Comparison of ENCODE assay signal across 8 cellular contexts in genomic region chr12:120249266-120249874, GRCh38. TPM values are rescaled to one million over a fixed set of nuclear protein-coding genes. Genes with fewer than 3 reads are reported as not detected.
DNase-seq lines count a peak whose midpoint lies in the region; ATAC-seq and TF ChIP-seq lines count a peak whose summit lies in the region.
"Had no signal": no experiment of that assay in that cellular context is flagged by ENCODE, and none has a peak within 500 bp of the region (broad histone marks: within the 10 kb centered on the region; RNA-seq: fewer than 3 reads in every experiment).

No MANE protein-coding gene starts in this region.

- peak overlapping the region; percentile 81 for H3K27ac ChIP-seq in right cardiac atrium (ENCODE audit: low read length)
- peak overlapping the region; percentile 87 for H3K27ac ChIP-seq in smooth muscle cell (ENCODE audit: low read depth)

- H3K4me2 ChIP-seq in smooth muscle cell = peak overlapping the region; percentile 6

- H3K9me3 Mint-ChIP-seq in HFFc6 (no peaks in the 10 kb centered on the region), glutamatergic neuron (ENCODE audit: unreplicated experiment) (peaks cover 2% of the 10 kb centered on the region)
- no peaks in the 10 kb centered on the region for H3K9me3 Mint-ChIP-seq in activated T-helper 17 cell treated with anti-CD3 and anti-CD28 coated beads, Interleukin-2, amount 50 U/mL, for 72 hours

- H3K4me3 Mint-ChIP-seq in HFFc6 = peak overlapping the region; percentile 49
- H3K4me3 Mint-ChIP-seq in activated T-helper 17 cell treated with anti-CD3 and anti-CD28 coated beads, Interleukin-2, amount 50 U/mL, for 72 hours = peak overlapping the region; percentile 81
- no peak overlapping the region for H3K4me3 Mint-ChIP-seq in glutamatergic neuron (ENCODE audit: unreplicated experiment)

- TF ChIP-seq CTCF in HFFc6 (IDR thresholded peaks at IDR 0.05) = no peak
- no peak for TF ChIP-seq CTCF in smooth muscle cell (IDR thresholded peaks at IDR 0.05; ENCODE audit: borderline replicate concordance, insufficient read depth, poor library complexity, severe bottlenecking)
- TF ChIP-seq CTCF in glutamatergic neuron (IDR thresholded peaks at IDR 0.05; ENCODE audit: partially characterized antibody, unreplicated experiment) = no peak

- peaks cover 78% of the 10 kb centered on the region for H3K79me2 ChIP-seq in smooth muscle cell (ENCODE audit: low read depth)

- H3K36me3 Mint-ChIP-seq in HFFc6 (ENCODE audit: low read depth) (peaks cover 49% of the 10 kb centered on the region), glutamatergic neuron (ENCODE audit: unreplicated experiment) (peaks cover 7% of the 10 kb centered on the region)
- H3K36me3 Mint-ChIP-seq in activated T-helper 17 cell treated with anti-CD3 and anti-CD28 coated beads, Interleukin-2, amount 50 U/mL, for 72 hours (ENCODE audit: low read depth) = peaks cover 23% of the 10 kb centered on the region

- H3K4me1 ChIP-seq in right cardiac atrium (ENCODE audit: control insufficient read depth, insufficient read depth, low read length) (peaks cover 37% of the 10 kb centered on the region), smooth muscle cell (ENCODE audit: low read depth) (peaks cover 15% of the 10 kb centered on the region)

- H3K4me1 Mint-ChIP-seq in HFFc6 (ENCODE audit: low read depth) (peaks cover 89% of the 10 kb centered on the region), glutamatergic neuron (ENCODE audit: low read depth, unreplicated experiment) (peaks cover 18% of the 10 kb centered on the region)
- H3K4me1 Mint-ChIP-seq in activated T-helper 17 cell treated with anti-CD3 and anti-CD28 coated beads, Interleukin-2, amount 50 U/mL, for 72 hours = peaks cover 64% of the 10 kb centered on the region

- no peak for ATAC-seq in activated T-helper 17 cell treated with anti-CD3 and anti-CD28 coated beads, Interleukin-2, amount 50 U/mL, for 72 hours (replicated peaks)
- peak; percentile 3 for ATAC-seq in right cardiac atrium

- intact Hi-C loops in right cardiac atrium (cut with DNase I) = no loop called here

- H4K20me1 ChIP-seq in smooth muscle cell (ENCODE audit: low read depth) = peaks cover 97% of the 10 kb centered on the region

- H3K27ac Mint-ChIP-seq in HFFc6 (peak overlapping the region; percentile 95), glutamatergic neuron (ENCODE audit: unreplicated experiment) (no peak overlapping the region)
- H3K27ac Mint-ChIP-seq in activated T-helper 17 cell treated with anti-CD3 and anti-CD28 coated beads, Interleukin-2, amount 50 U/mL, for 72 hours = no peak overlapping the region

- peaks cover 15% of the 10 kb centered on the region for H3F3A ChIP-seq in smooth muscle cell (ENCODE audit: low read depth)

- H3K9ac ChIP-seq in smooth muscle cell (ENCODE audit: low read depth) = no peak overlapping the region

- H3K9me3 ChIP-seq in right cardiac atrium (ENCODE audit: control insufficient read depth, low read length) (no peaks in the 10 kb centered on the region), smooth muscle cell (replicated peaks; ENCODE audit: low read depth) (no peaks in the 10 kb centered on the region)

- 22% methylated on average over 4 of the region's 4 CpGs for WGBS in right cardiac atrium
- 69% methylated on average over 4 of the region's 4 CpGs for WGBS in smooth muscle cell (ENCODE audit: low lambda C conversion rate)

- DNase-seq in HFFc6 (no peak), right cardiac atrium (no peak), smooth muscle cell (lab: John Stamatoyannopoulos, UW; ENCODE audit: unreplicated experiment) (no peak), glutamatergic neuron (no peak), NCI-H69 (lab: John Stamatoyannopoulos, UW) (no peak), NOMO-1 treated with dmso at 0.1 percent for 144 hours (lab: John Stamatoyannopoulos, UW; ENCODE audit: unreplicated experiment) (no peak)
- DNase-seq: midbrain had no signal

- H2AFZ ChIP-seq in smooth muscle cell (ENCODE audit: low read depth) = no peak overlapping the region

- H3K4me3 ChIP-seq in right cardiac atrium (ENCODE audit: low read length) = peak overlapping the region; percentile 14
- H3K4me3 ChIP-seq in smooth muscle cell = no peak overlapping the region

- H3K27me3 ChIP-seq in right cardiac atrium (ENCODE audit: control insufficient read depth, insufficient read depth) (no peaks in the 10 kb centered on the region), smooth muscle cell (ENCODE audit: low read depth) (no peaks in the 10 kb centered on the region)

- H3K36me3 ChIP-seq in smooth muscle cell (ENCODE audit: low read depth) = no peaks in the 10 kb centered on the region

- peaks cover 2% of the 10 kb centered on the region; the same call in 1 of the 2 replicates for H3K27me3 Mint-ChIP-seq in HFFc6 (ENCODE audit: insufficient read depth)
- H3K27me3 Mint-ChIP-seq in activated T-helper 17 cell treated with anti-CD3 and anti-CD28 coated beads, Interleukin-2, amount 50 U/mL, for 72 hours = no peaks in the 10 kb centered on the region
- peaks cover 2% of the 10 kb centered on the region for H3K27me3 Mint-ChIP-seq in glutamatergic neuron (ENCODE audit: unreplicated experiment)

RNA-seq across cellular contexts. Expression of gene PXN, which starts 16.2 kb away (rescaled TPM):
- total RNA-seq in HFFc6 (2021; fragmentation: NEBNext Ultra II Directional; extraction: Animal tissue kit (Norgen Biotek cat#: 25700)) = 100 to 1,000 TPM; 219 to 290 (median 253) TPM
- total RNA-seq in activated T-helper 17 cell treated with anti-CD3 and anti-CD28 coated beads, Interleukin-2, amount 50 U/mL, for 72 hours = 10 to 100 TPM; 44.8 to 65.5 TPM
- total RNA-seq in right cardiac atrium (10 to 100 TPM; 67.8 to 89.8 (median 80.2) TPM), smooth muscle cell (16.6 and 17.2 TPM in 2 replicates), glutamatergic neuron (ENCODE audit: unreplicated experiment) (39.5 TPM)
- polyA plus RNA-seq in right cardiac atrium (77.3 TPM), smooth muscle cell (27.0 and 61.2 TPM in 2 replicates)

RNA-seq across cellular contexts. Expression of gene RNU4-2, which starts 42.3 kb away (rescaled TPM):
- 1,000 to 10,000 TPM in 5 of 6 experiments, 100 to 1,000 TPM in 1; 743 to 2,047 (median 1,452) TPM for total RNA-seq in HFFc6 (2021; fragmentation: NEBNext Ultra II Directional; extraction: Animal tissue kit (Norgen Biotek cat#: 25700))
- 1,000 to 10,000 TPM; 2,951 to 6,256 TPM for total RNA-seq in activated T-helper 17 cell treated with anti-CD3 and anti-CD28 coated beads, Interleukin-2, amount 50 U/mL, for 72 hours
- over 10,000 TPM; 12,754 to 31,201 (median 26,788) TPM for total RNA-seq in right cardiac atrium
- not detected for polyA plus RNA-seq in right cardiac atrium
- total RNA-seq in smooth muscle cell = under 0.01 TPM in 2 replicates
- polyA plus RNA-seq in smooth muscle cell = 4.5 TPM in 1 of 2 replicates, not detected in the other
- total RNA-seq in glutamatergic neuron (ENCODE audit: unreplicated experiment) = 8,083 TPM

RNA-seq across cellular contexts. Expression of gene RNU4-1, which starts 43.7 kb away (rescaled TPM):
- 1,000 to 10,000 TPM in 4 of 6 experiments, 100 to 1,000 TPM in 2; 766 to 1,512 (median 1,200) TPM for total RNA-seq in HFFc6 (2021; fragmentation: NEBNext Ultra II Directional; extraction: Animal tissue kit (Norgen Biotek cat#: 25700))
- 1,000 to 10,000 TPM; 2,108 to 2,470 TPM for total RNA-seq in activated T-helper 17 cell treated with anti-CD3 and anti-CD28 coated beads, Interleukin-2, amount 50 U/mL, for 72 hours
- total RNA-seq in right cardiac atrium (1,000 to 10,000 TPM; 1,094 to 5,230 (median 2,674) TPM), smooth muscle cell (under 0.01 TPM in 2 replicates), glutamatergic neuron (ENCODE audit: unreplicated experiment) (5,722 TPM)
- polyA plus RNA-seq in right cardiac atrium (not detected), smooth muscle cell (3.8 TPM in 1 of 2 replicates, not detected in the other)

RNA-seq across cellular contexts. Expression of gene RPLP0, which starts 48.5 kb away (rescaled TPM):
- 1,000 to 10,000 TPM; 2,131 to 2,494 (median 2,241) TPM for total RNA-seq in HFFc6 (2021; fragmentation: NEBNext Ultra II Directional; extraction: Animal tissue kit (Norgen Biotek cat#: 25700))
- total RNA-seq in activated T-helper 17 cell treated with anti-CD3 and anti-CD28 coated beads, Interleukin-2, amount 50 U/mL, for 72 hours = 1,000 to 10,000 TPM; 3,687 to 4,380 TPM
- total RNA-seq in right cardiac atrium (1,000 to 10,000 TPM in 1 of 4 donors, 100 to 1,000 TPM in 3; 800 to 1,173 (median 979) TPM), smooth muscle cell (2,989 and 3,138 TPM in 2 replicates), glutamatergic neuron (ENCODE audit: unreplicated experiment) (1,238 TPM)
- polyA plus RNA-seq in right cardiac atrium (1,119 TPM), smooth muscle cell (1,054 and 1,106 TPM in 2 replicates)

RNA-seq across cellular contexts. Expression of gene SIRT4, which starts 52.8 kb away (rescaled TPM):
- 1 to 10 TPM in 3 of 6 experiments, under 1 TPM in 3; 0.84 to 2.1 (median 1.1) TPM for total RNA-seq in HFFc6 (2021; fragmentation: NEBNext Ultra II Directional; extraction: Animal tissue kit (Norgen Biotek cat#: 25700))
- total RNA-seq in activated T-helper 17 cell treated with anti-CD3 and anti-CD28 coated beads, Interleukin-2, amount 50 U/mL, for 72 hours = 1 to 10 TPM; 3.1 to 4.1 TPM
- total RNA-seq in right cardiac atrium = 1 to 10 TPM; 3.0 to 6.9 (median 6.2) TPM
- polyA plus RNA-seq in right cardiac atrium = 6.0 TPM
- total RNA-seq in smooth muscle cell = 2.7 and 4.8 TPM in 2 replicates
- 5.3 and 5.5 TPM in 2 replicates for polyA plus RNA-seq in smooth muscle cell
- total RNA-seq in glutamatergic neuron (ENCODE audit: unreplicated experiment) = 3.8 TPM

Comparison
In these comparisons a context has a peak if more than half of its experiments do, and no peak if none do; other contexts are left out.
1. RNA of gene RNU4-2, which starts 42.3 kb away (total RNA-seq): 12,754 to 31,201 TPM in right cardiac atrium, 8,083 TPM in glutamatergic neuron (single experiment), 2,951 to 6,256 TPM in activated T-helper 17 cell treated with anti-CD3 and anti-CD28 coated beads, Interleukin-2, amount 50 U/mL, for 72 hours and 743 to 2,047 TPM in HFFc6; under 0.01 TPM in smooth muscle cell; every median in the first group is over 100 times any median in the second.
2. RNA of gene RNU4-1, which starts 43.7 kb away (total RNA-seq): 5,722 TPM in glutamatergic neuron (single experiment), 1,094 to 5,230 TPM in right cardiac atrium, 2,108 to 2,470 TPM in activated T-helper 17 cell treated with anti-CD3 and anti-CD28 coated beads, Interleukin-2, amount 50 U/mL, for 72 hours and 766 to 1,512 TPM in HFFc6; under 0.01 TPM in smooth muscle cell; every median in the first group is over 100 times any median in the second.